In the genomic region with DNA sequence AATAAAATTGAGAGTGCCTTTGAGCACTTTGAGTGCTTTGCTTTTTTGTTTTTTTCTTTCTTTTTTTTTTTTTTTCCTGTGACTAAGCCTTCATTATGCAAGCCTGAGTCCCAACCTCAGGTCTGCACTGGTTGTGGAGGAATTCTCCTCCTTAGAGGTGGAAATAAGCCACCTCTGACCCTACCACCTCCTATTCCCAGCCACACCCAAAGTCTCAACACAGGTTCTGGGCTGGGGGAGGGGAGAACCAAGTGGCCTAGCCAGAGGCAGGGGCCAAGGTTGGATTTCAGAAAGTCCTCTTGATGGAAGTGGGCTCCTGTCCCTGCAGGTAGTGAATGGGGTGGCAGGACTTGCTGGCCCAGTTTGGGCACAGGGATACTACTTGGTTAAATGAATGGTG, we compare ENCODE assay signal across 29 cellular contexts.
A peak's percentile ranks its signal among the peaks of the same experiment; 100 is the strongest.
DNase-seq lines count a peak whose midpoint lies in the region; ATAC-seq and TF ChIP-seq lines count a peak whose summit lies in the region.
"Had no signal": no experiment of that assay in that cellular context is flagged by ENCODE, and none has a peak within 500 bp of the region (broad histone marks: within the 10 kb centered on the region; RNA-seq: fewer than 3 reads in every experiment).

No MANE protein-coding gene starts in this region.

- H2BK5ac ChIP-seq in mesendoderm (ENCODE audit: low read length): no peak overlapping the region

- no peaks in the 10 kb centered on the region for H3K36me3 ChIP-seq in breast epithelium
- H3K36me3 ChIP-seq in mesendoderm (ENCODE audit: control insufficient read depth, insufficient read depth, low read length): no peaks in the 10 kb centered on the region
- H3K36me3 ChIP-seq in esophagus muscularis mucosa: peaks cover 0 to 9% (median 2%) of the 10 kb centered on the region in 4 donors
- H3K36me3 ChIP-seq: ascending aorta had no signal

- TF ChIP-seq CTCF in MCF 10A (IDR thresholded peaks at IDR 0.05; ENCODE audit: unreplicated experiment) (no peak), breast epithelium (IDR thresholded peaks at IDR 0.05) (no peak), esophagus muscularis mucosa (IDR thresholded peaks at IDR 0.05) (no peak)

- H4K8ac ChIP-seq in mesendoderm (ENCODE audit: low read depth, low read length): no peak overlapping the region

- POLR2A ChIA-PET in MCF 10A (lab: Yijun Ruan, JAX): interaction anchor here (1.0 kb wide), 1 partner anchor 39 kb away, joined by 3 read pairs; no protein-coding TSS in a partner anchor

- BruUV-seq in MCF 10A (replicated peaks; lab: Mats Ljungman, UMichigan): no TSS peak

- no peaks in the 10 kb centered on the region for H3K27me3 ChIP-seq in breast epithelium
- H3K27me3 ChIP-seq in mesendoderm (ENCODE audit: insufficient read depth, low read length, poor library complexity): no peaks in the 10 kb centered on the region
- H3K27me3 ChIP-seq in esophagus muscularis mucosa: no peaks in the 10 kb centered on the region
- H3K27me3 ChIP-seq: ascending aorta, suprapubic skin had no signal

- no peak overlapping the region for H3K9ac ChIP-seq in mesendoderm (ENCODE audit: low read length)

- H3K27ac Mint-ChIP-seq in MCF 10A (ENCODE audit: low read depth, unreplicated experiment): no peak overlapping the region
- H3K27ac Mint-ChIP-seq: activated naive CD8-positive, alpha-beta T cell treated with anti-CD3 and anti-CD28 coated beads, Interleukin-2, amount 10 ng/mL, durations not matched to agents 7 days and 5 days; T-cell had no signal

- H2BK120ac ChIP-seq in mesendoderm (ENCODE audit: low read depth, low read length): no peak overlapping the region

- peaks cover 13% of the 10 kb centered on the region for H3K36me3 Mint-ChIP-seq in MCF 10A (ENCODE audit: insufficient read depth, unreplicated experiment)

- H3K23ac ChIP-seq in mesendoderm (ENCODE audit: low read length): no peak overlapping the region

- ATAC-seq in esophagus mucosa (peak; percentile 80), GM21390 (IDR thresholded peaks at IDR 0.05; ENCODE audit: unreplicated experiment) (no peak), GM19397 (IDR thresholded peaks at IDR 0.05; ENCODE audit: unreplicated experiment) (no peak), GM18511 (IDR thresholded peaks at IDR 0.05; ENCODE audit: unreplicated experiment) (no peak)
- ATAC-seq: T-cell had no signal

- H3K4ac ChIP-seq in mesendoderm (ENCODE audit: low read depth, low read length): no peak overlapping the region

- no peaks in the 10 kb centered on the region for H3K79me1 ChIP-seq in mesendoderm (ENCODE audit: low read length)

- no peak overlapping the region for H2BK15ac ChIP-seq in mesendoderm (replicated peaks; ENCODE audit: low read depth)

- H3K4me2 ChIP-seq in mesendoderm (ENCODE audit: low read length): no peak overlapping the region

- no peak overlapping the region for H3K56ac ChIP-seq in mesendoderm (ENCODE audit: low read length)

- DNase-seq in MCF 10A (ENCODE audit: unreplicated experiment): peak; percentile 35
- no peak for DNase-seq in breast epithelium (ENCODE audit: low spot score in 2 of 2)
- peak; percentile 7 for DNase-seq in mesendoderm
- DNase-seq in esophagus muscularis mucosa (ENCODE audit: extremely low spot score): no peak
- DNase-seq: 8988T; activated CD4-positive, alpha-beta T cell treated with anti-CD3 and anti-CD28 coated beads, Interleukin-2, amount 50 U/mL, for 1 hour; activated CD4-positive, CD25-positive, alpha-beta regulatory T cell; activated gamma-delta T cell; activated naive CD8-positive, alpha-beta T cell treated with anti-CD3 and anti-CD28 coated beads, Interleukin-2, amount 10 ng/mL, durations not matched to agents 7 days and 5 days; activated T-cell treated with anti-CD3 and anti-CD28 coated beads, Interleukin-2, amount 50 U/mL, for 1 hour; central memory CD4-positive, alpha-beta T cell; COR-L47; dermis blood vessel endothelial cell; DND-41; GF-D8; NCI-H1048; NCI-H1694; NCI-H82; RPMI8226; stimulated activated naive CD4-positive, alpha-beta T cell; T-cell had no signal

- intact Hi-C loops in MCF 10A (cut with micrococcal nuclease) (no loop called here), breast epithelium (cut with DNase I; ENCODE audit: low total_unique reads) (no loop called here), esophagus muscularis mucosa (cut with DNase I) (no loop called here)

- H3K18ac ChIP-seq in mesendoderm (ENCODE audit: low read length): no peak overlapping the region

- H3K4me1 Mint-ChIP-seq in MCF 10A (ENCODE audit: insufficient read depth, unreplicated experiment): peaks cover 6% of the 10 kb centered on the region
- H3K4me1 Mint-ChIP-seq: activated naive CD8-positive, alpha-beta T cell treated with anti-CD3 and anti-CD28 coated beads, Interleukin-2, amount 10 ng/mL, durations not matched to agents 7 days and 5 days; nephron had no signal

- no peaks in the 10 kb centered on the region for H3K79me2 ChIP-seq in mesendoderm (ENCODE audit: control insufficient read depth, insufficient read depth, low read length)

- H3K9me3 ChIP-seq in breast epithelium: no peaks in the 10 kb centered on the region
- no peaks in the 10 kb centered on the region for H3K9me3 ChIP-seq in esophagus muscularis mucosa
- H3K9me3 ChIP-seq: ascending aorta, suprapubic skin had no signal

- H3K4me3 Mint-ChIP-seq in MCF 10A (ENCODE audit: unreplicated experiment): no peak overlapping the region
- H3K4me3 Mint-ChIP-seq: activated naive CD8-positive, alpha-beta T cell treated with anti-CD3 and anti-CD28 coated beads, Interleukin-2, amount 10 ng/mL, durations not matched to agents 7 days and 5 days; nephron; T-cell had no signal

- no peak overlapping the region for H2AK5ac ChIP-seq in mesendoderm (ENCODE audit: low read length)

- H3K27ac ChIP-seq in breast epithelium (no peak overlapping the region), mesendoderm (ENCODE audit: low read depth, low read length) (no peak overlapping the region), esophagus muscularis mucosa (replicated peaks in 1 of 4) (no peak overlapping the region)
- H3K27ac ChIP-seq: ascending aorta, C4-2B, suprapubic skin had no signal

- H3K9me3 Mint-ChIP-seq in MCF 10A (ENCODE audit: unreplicated experiment): no peaks in the 10 kb centered on the region
- H3K9me3 Mint-ChIP-seq: activated naive CD8-positive, alpha-beta T cell treated with anti-CD3 and anti-CD28 coated beads, Interleukin-2, amount 10 ng/mL, durations not matched to agents 7 days and 5 days; nephron had no signal

- H3K4me1 ChIP-seq in breast epithelium: no peaks in the 10 kb centered on the region
- no peaks in the 10 kb centered on the region for H3K4me1 ChIP-seq in mesendoderm (ENCODE audit: control insufficient read depth, low read depth, low read length)
- H3K4me1 ChIP-seq in esophagus muscularis mucosa: no peaks in the 10 kb centered on the region
- H3K4me1 ChIP-seq: ascending aorta, suprapubic skin had no signal

- H4K5ac ChIP-seq in mesendoderm (ENCODE audit: low read length): no peak overlapping the region

- H3K27me3 Mint-ChIP-seq in MCF 10A (ENCODE audit: insufficient read depth, unreplicated experiment): no peaks in the 10 kb centered on the region
- H3K27me3 Mint-ChIP-seq: activated naive CD8-positive, alpha-beta T cell treated with anti-CD3 and anti-CD28 coated beads, Interleukin-2, amount 10 ng/mL, durations not matched to agents 7 days and 5 days; T-cell had no signal

- TF ChIP-seq POLR2A in breast epithelium (IDR thresholded peaks at IDR 0.05): no peak
- no peak for TF ChIP-seq POLR2A in esophagus muscularis mucosa (IDR thresholded peaks at IDR 0.05; ENCODE audit: low read depth)

- H3K4me3 ChIP-seq in breast epithelium (no peak overlapping the region), mesendoderm (ENCODE audit: low read length) (no peak overlapping the region), esophagus muscularis mucosa (no peak overlapping the region)
- H3K4me3 ChIP-seq: ascending aorta, suprapubic skin had no signal

- no peak for TF ChIP-seq EP300 in esophagus muscularis mucosa (IDR thresholded peaks at IDR 0.05)

- CTCF ChIA-PET in MCF 10A (lab: Yijun Ruan, JAX): no interaction called here

Comparison
In these comparisons a context has a peak if more than half of its experiments do, and no peak if none do; other contexts are left out.
1. DNase-seq: peak in MCF 10A (single experiment) and mesendoderm (single experiment); none in breast epithelium (0 of 2) and esophagus muscularis mucosa (single experiment).